In the genomic region with DNA sequence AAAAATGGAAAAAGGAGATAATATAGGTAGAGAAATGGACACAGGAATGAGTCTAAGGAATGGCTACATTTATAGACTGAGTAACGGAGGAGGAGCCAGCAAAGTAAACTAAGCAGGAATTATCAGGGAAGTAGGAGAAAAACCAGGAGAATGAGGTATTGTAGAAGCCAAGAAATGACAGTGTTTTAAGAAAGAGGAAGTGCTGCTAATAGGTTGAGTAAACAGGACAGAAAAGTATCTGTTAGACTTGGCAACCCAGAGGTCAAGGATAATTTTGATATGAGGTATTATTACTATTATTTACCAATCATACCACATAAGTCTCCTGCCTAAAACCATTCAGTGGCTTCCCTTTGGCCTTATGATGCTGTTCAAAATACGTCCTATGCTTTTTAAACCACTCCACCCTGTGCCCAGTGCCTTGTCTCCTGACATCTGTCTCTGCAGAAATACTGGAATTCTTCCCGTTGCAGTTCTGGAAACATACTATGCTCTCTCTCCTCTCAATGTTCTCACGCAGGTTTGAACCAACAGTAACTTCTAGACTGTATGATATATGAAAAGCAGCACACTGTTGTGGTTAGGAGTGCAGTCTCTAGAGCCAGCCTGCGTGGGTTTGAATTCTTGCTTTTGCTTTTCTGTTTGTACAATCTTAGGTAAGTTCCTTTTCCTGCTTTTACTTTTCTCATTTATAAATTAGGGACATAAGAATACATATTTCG, we compare ENCODE assay signal across 11 cellular contexts. TPM values are rescaled to one million over a fixed set of nuclear protein-coding genes. Genes with fewer than 3 reads are reported as not detected.
DNase-seq lines count a peak whose midpoint lies in the region; ATAC-seq and TF ChIP-seq lines count a peak whose summit lies in the region.
"Had no signal": no experiment of that assay in that cellular context is flagged by ENCODE, and none has a peak within 500 bp of the region (broad histone marks: within the 10 kb centered on the region; RNA-seq: fewer than 3 reads in every experiment).

No MANE protein-coding gene starts in this region.

- in situ Hi-C loops in GM23248 (cut with MboI) = no loop called here

- H3K9me2 ChIP-seq in GM23248 (ENCODE audit: insufficient read depth) = no peaks in the 10 kb centered on the region

- H2AFZ ChIP-seq in GM23248 = peak overlapping the region; percentile 62

- peaks cover 7% of the 10 kb centered on the region; the same call in 1 of the 2 replicates for H3F3A ChIP-seq in GM23248 (ENCODE audit: insufficient read depth)

- H3K9ac ChIP-seq in GM23248 = no peak overlapping the region

- H3K27ac Mint-ChIP-seq in nephron progenitor cell = no peak overlapping the region

- no peaks in the 10 kb centered on the region for H3K36me3 ChIP-seq in GM23248 (ENCODE audit: low read depth)

- H3K9me3 ChIP-seq in GM23248 (ENCODE audit: low read depth) = no peaks in the 10 kb centered on the region

- 43 to 46% methylated on average over 6 of the region's 6 CpGs for WGBS in GM23248 (ENCODE audit: low coverage in 1 of 2, low lambda C conversion rate in 2 of 2, missing lambda C conversion rate in 2 of 2), 2 experiments

- peaks cover 8% of the 10 kb centered on the region for H3K9me3 Mint-ChIP-seq in nephron progenitor cell

- no peaks in the 10 kb centered on the region for H3K79me2 ChIP-seq in GM23248 (ENCODE audit: insufficient read depth)

- H4K20me1 ChIP-seq in GM23248 (ENCODE audit: insufficient read depth) = no peaks in the 10 kb centered on the region

- H3K4me1 ChIP-seq in GM23248 (ENCODE audit: insufficient read depth) = peaks cover 13% of the 10 kb centered on the region

- H3K27ac ChIP-seq in GM23248 = no peak overlapping the region
- H3K27ac ChIP-seq: skin epidermis had no signal

- H3K27me3 Mint-ChIP-seq in nephron progenitor cell (ENCODE audit: low read depth, poor library complexity) = peaks cover 3% of the 10 kb centered on the region

- H3K4me3 ChIP-seq in GM23248 = no peak overlapping the region
- H3K4me3 ChIP-seq: skin epidermis had no signal

- no peak for TF ChIP-seq CTCF in nephron progenitor cell (IDR thresholded peaks at IDR 0.05)

- H3K4me3 Mint-ChIP-seq in nephron progenitor cell = no peak overlapping the region

- no peak for DNase-seq in GM23248
- peak; percentile 6 for DNase-seq in germinal center (ENCODE audit: low spot score)
- DNase-seq in stimulated activated naive CD8-positive, alpha-beta T cell treated with anti-CD3 and anti-CD28 coated beads, Interleukin-15, Interleukin-2, amounts not matched to agents 100 U/mL and 50 U/mL, for 24 hours = no peak
- no peak for DNase-seq in NCI-H1105 treated with DMSO at 0.1 percent for 48 hours (lab: John Stamatoyannopoulos, UW)
- no peak for DNase-seq in nephron progenitor cell
- DNase-seq: activated CD4-positive, alpha-beta T cell treated with anti-CD3 and anti-CD28 coated beads, Interleukin-2, amount 50 U/mL, for 4 hours; GDM1 had no signal

- H3K4me2 ChIP-seq in GM23248 (ENCODE audit: unreplicated experiment) = no peak overlapping the region

- H3K27me3 ChIP-seq in GM23248 (replicated peaks; ENCODE audit: insufficient read depth) = no peaks in the 10 kb centered on the region

- no peaks in the 10 kb centered on the region for H3K4me1 Mint-ChIP-seq in nephron progenitor cell

- no peaks in the 10 kb centered on the region for H3K36me3 Mint-ChIP-seq in nephron progenitor cell (ENCODE audit: low read depth)

- ATAC-seq in GM18868 (IDR thresholded peaks at IDR 0.05; ENCODE audit: unreplicated experiment) = peak; percentile 80
- ATAC-seq in HG03558 (IDR thresholded peaks at IDR 0.05; ENCODE audit: extremely low read depth, unreplicated experiment) = peak; percentile 75
- no peak for ATAC-seq in stimulated activated naive CD8-positive, alpha-beta T cell treated with anti-CD3 and anti-CD28 coated beads, Interleukin-15, Interleukin-2, amounts not matched to agents 100 U/mL and 50 U/mL, for 24 hours
- no peak for ATAC-seq in HG03139 (IDR thresholded peaks at IDR 0.05; ENCODE audit: unreplicated experiment)

RNA-seq across cellular contexts. Expression of a gene that starts 24.6 kb away (rescaled TPM):
- total RNA-seq in GM23248 (2014; rRNA removed; shearing (Covaris generic)) = 1,026 and 1,186 TPM in 2 replicates
- 693 and 700 TPM in 2 replicates for polyA plus RNA-seq in GM23248 (2016; fragmentation: Nextera tagmentation; extraction: Ambion mirVana)

Comparison
In these comparisons a context has a peak if more than half of its experiments do, and no peak if none do; other contexts are left out.
1. ATAC-seq: peak in GM18868 (single experiment) and HG03558 (single experiment); none in stimulated activated naive CD8-positive, alpha-beta T cell treated with anti-CD3 and anti-CD28 coated beads, Interleukin-15, Interleukin-2, amounts not matched to agents 100 U/mL and 50 U/mL, for 24 hours (single experiment) and HG03139 (single experiment).